In genomic region chr11:62195945-62196344, GRCh38 we compare ENCODE assay signal across 19 cellular contexts. TPM values are rescaled to one million over a fixed set of nuclear protein-coding genes. Genes with fewer than 3 reads are reported as not detected.
DNase-seq lines count a peak whose midpoint lies in the region; ATAC-seq and TF ChIP-seq lines count a peak whose summit lies in the region.
"Had no signal": no experiment of that assay in that cellular context is flagged by ENCODE, and none has a peak within 500 bp of the region (broad histone marks: within the 10 kb centered on the region; RNA-seq: fewer than 3 reads in every experiment).

No MANE protein-coding gene starts in this region.

- intact Hi-C loops in sigmoid colon (cut with DNase I) = no loop called here

- H3K23ac ChIP-seq in mesendoderm (ENCODE audit: low read length) = no peak overlapping the region

- H3K79me1 ChIP-seq in mesendoderm (ENCODE audit: low read length) = no peaks in the 10 kb centered on the region

- no peak overlapping the region for H3K4ac ChIP-seq in mesendoderm (ENCODE audit: low read depth, low read length)

- peaks cover 11% of the 10 kb centered on the region for H3K4me1 Mint-ChIP-seq in GM23338
- H3K4me1 Mint-ChIP-seq: CD14-positive monocyte had no signal

- no peak overlapping the region for H3K27ac Mint-ChIP-seq in GM23338

- H2AK5ac ChIP-seq in mesendoderm (ENCODE audit: low read length) = no peak overlapping the region

- no peak overlapping the region for H4K5ac ChIP-seq in mesendoderm (ENCODE audit: low read length)

- no peak overlapping the region for H2BK120ac ChIP-seq in mesendoderm (ENCODE audit: low read depth, low read length)

- peak; percentile 46 to 60 for TF ChIP-seq CTCF in GM23338 (conservative IDR thresholded peaks at IDR 0.05; ENCODE audit: low read depth in 2 of 2)
- peak; percentile 35; the same call in 1 of the 2 replicates for TF ChIP-seq CTCF in OCI-LY1 (IDR thresholded peaks at IDR 0.05; ENCODE audit: low read length)
- no peak for TF ChIP-seq CTCF in sigmoid colon (IDR thresholded peaks at IDR 0.05)

- no CpG with 5 or more reads among the region's 7 CpGs for WGBS in mesendoderm (ENCODE audit: extremely low coverage, insufficient coverage, low lambda C conversion rate)
- WGBS in sigmoid colon, 2 donors = 61 to 79% methylated on average over 7 of the region's 7 CpGs

- peaks cover 3% of the 10 kb centered on the region for H3K27me3 Mint-ChIP-seq in GM23338 (ENCODE audit: insufficient read depth, low read depth, poor library complexity)

- H3K36me3 Mint-ChIP-seq in GM23338 (ENCODE audit: low read depth) = no peaks in the 10 kb centered on the region
- H3K36me3 Mint-ChIP-seq: CD14-positive monocyte had no signal

- H3K27me3 ChIP-seq in GM23338 (ENCODE audit: insufficient read depth) (no peaks in the 10 kb centered on the region), OCI-LY1 (ENCODE audit: insufficient read depth, low read length) (0 out of 2 replicates have a peak, but pooled peaks cover 4% of the 10 kb centered on the region), mesendoderm (ENCODE audit: insufficient read depth, low read length, poor library complexity) (no peaks in the 10 kb centered on the region), sigmoid colon (peaks cover 3 to 10% (median 4%) of the 10 kb centered on the region in 3 donors)

- DNase-seq in NCI-H2107 (lab: John Stamatoyannopoulos, UW) (peak; percentile 8), NCI-H2107 treated with DMSO at 0.1 percent for 48 hours (lab: John Stamatoyannopoulos, UW; ENCODE audit: unreplicated experiment) (no peak), GM23338 (ENCODE audit: low spot score) (peak; percentile 40), mesendoderm (peak; percentile 41), amygdala (lab: John Stamatoyannopoulos, UW) (no peak), sigmoid colon (no peak), NOMO-1 treated with dmso at 0.1 percent for 144 hours (lab: John Stamatoyannopoulos, UW; ENCODE audit: unreplicated experiment) (no peak)
- DNase-seq: 8988T, Caco-2, DMS53, GF-D8, NCI-H146, NCI-H510A treated with DMSO at 0.1 percent for 48 hours, Right ventricle myocardium superior, SK-N-SH had no signal

- ATAC-seq in GM23338 = peak; percentile 84
- ATAC-seq: Panc1 had no signal

- TF ChIP-seq POLR2A in sigmoid colon (IDR thresholded peaks at IDR 0.05) = no peak

- no peak overlapping the region for H4K8ac ChIP-seq in mesendoderm (ENCODE audit: low read depth, low read length)

- H3K4me3 Mint-ChIP-seq in GM23338 = no peak overlapping the region; the same call in 2 of the 3 replicates
- H3K4me3 Mint-ChIP-seq: CD14-positive monocyte had no signal

- no peak for TF ChIP-seq EP300 in sigmoid colon (IDR thresholded peaks at IDR 0.05)

- H3K4me1 ChIP-seq in GM23338 (ENCODE audit: insufficient read depth) (peaks cover 8% of the 10 kb centered on the region), OCI-LY1 (ENCODE audit: insufficient read depth, low read length, severe bottlenecking) (no peaks in the 10 kb centered on the region), mesendoderm (ENCODE audit: control insufficient read depth, low read depth, low read length) (no peaks in the 10 kb centered on the region), sigmoid colon (no peaks in the 10 kb centered on the region)

- H3K79me2 ChIP-seq in GM23338 (replicated peaks; ENCODE audit: insufficient read depth) = no peaks in the 10 kb centered on the region
- H3K79me2 ChIP-seq in OCI-LY1 (ENCODE audit: insufficient read depth, low read length) = no peaks in the 10 kb centered on the region
- H3K79me2 ChIP-seq in mesendoderm (ENCODE audit: control insufficient read depth, insufficient read depth, low read length) = no peaks in the 10 kb centered on the region

- peak overlapping the region; percentile 90 for H2AFZ ChIP-seq in GM23338
- no peak overlapping the region for H2AFZ ChIP-seq in OCI-LY1 (ENCODE audit: low read length)

- H4K20me1 ChIP-seq in GM23338 (replicated peaks; ENCODE audit: insufficient read depth) (no peaks in the 10 kb centered on the region), OCI-LY1 (ENCODE audit: insufficient read depth, low read length) (no peaks in the 10 kb centered on the region)

- H3K4me2 ChIP-seq in GM23338 = no peak overlapping the region
- no peak overlapping the region for H3K4me2 ChIP-seq in OCI-LY1 (ENCODE audit: low read length)
- H3K4me2 ChIP-seq in mesendoderm (ENCODE audit: low read length) = no peak overlapping the region
- H3K4me2 ChIP-seq: SK-N-SH had no signal

- H3K36me3 ChIP-seq in GM23338 (ENCODE audit: insufficient read depth) (no peaks in the 10 kb centered on the region), OCI-LY1 (ENCODE audit: insufficient read depth, low read length) (no peaks in the 10 kb centered on the region), mesendoderm (ENCODE audit: control insufficient read depth, insufficient read depth, low read length) (no peaks in the 10 kb centered on the region), sigmoid colon (no peaks in the 10 kb centered on the region)

- H2BK15ac ChIP-seq in mesendoderm (replicated peaks; ENCODE audit: low read depth) = no peak overlapping the region

- H3F3A ChIP-seq in GM23338 (replicated peaks; ENCODE audit: low read depth) (no peaks in the 10 kb centered on the region), OCI-LY1 (ENCODE audit: insufficient read depth, low read length) (no peaks in the 10 kb centered on the region)

- no peaks in the 10 kb centered on the region for H3K9me3 ChIP-seq in OCI-LY1 (ENCODE audit: low read length)
- H3K9me3 ChIP-seq in sigmoid colon = no peaks in the 10 kb centered on the region
- H3K9me3 ChIP-seq: Caco-2, SK-N-SH had no signal

- H3K9me3 Mint-ChIP-seq in GM23338 = no peaks in the 10 kb centered on the region

- H2BK5ac ChIP-seq in mesendoderm (ENCODE audit: low read length) = no peak overlapping the region

- H3K27ac ChIP-seq in GM23338 (ENCODE audit: low read depth) (no peak overlapping the region), OCI-LY1 (ENCODE audit: low read depth, low read length, poor library complexity, severe bottlenecking) (no peak overlapping the region), mesendoderm (ENCODE audit: low read depth, low read length) (no peak overlapping the region), sigmoid colon (no peak overlapping the region)

- H3K9me2 ChIP-seq in GM23338 (ENCODE audit: insufficient read depth) (0 out of 2 replicates have a peak, but pooled peaks cover 6% of the 10 kb centered on the region), OCI-LY1 (ENCODE audit: low read depth, low read length) (no peaks in the 10 kb centered on the region)
- H3K9me2 ChIP-seq: SK-N-SH had no signal

- H3K4me3 ChIP-seq in GM23338 (no peak overlapping the region), OCI-LY1 (ENCODE audit: low read depth, low read length, poor library complexity, severe bottlenecking) (no peak overlapping the region), mesendoderm (ENCODE audit: low read length) (no peak overlapping the region), sigmoid colon (no peak overlapping the region)

- H3K9ac ChIP-seq in OCI-LY1 (ENCODE audit: low read length) = no peak overlapping the region
- no peak overlapping the region for H3K9ac ChIP-seq in mesendoderm (ENCODE audit: low read length)
- H3K9ac ChIP-seq: SK-N-SH had no signal

- H3K56ac ChIP-seq in mesendoderm (ENCODE audit: low read length) = no peak overlapping the region

- no peak overlapping the region for H3K18ac ChIP-seq in mesendoderm (ENCODE audit: low read length)

TF ChIP-seq in GM23338, 12 proteins besides CTCF, POLR2A, EP300 and RAD21:
- TF ChIP-seq STAT1 (IDR thresholded peaks at IDR 0.05; ENCODE audit: unreplicated experiment) (no peak), CREB1 (CRISPR knock-in tag; IDR thresholded peaks at IDR 0.05; ENCODE audit: low read depth) (peak; percentile 30; the same call in 1 of the 2 replicates)

RNA-seq across cellular contexts. Expression of gene SCGB1D1, which starts 5.9 kb away (rescaled TPM):
- not detected in 2 replicates for total RNA-seq in GM23338 (2014; rRNA removed; shearing (Covaris generic))
- polyA plus RNA-seq in GM23338 (2016; fragmentation: Nextera tagmentation; extraction: Ambion mirVana) = not detected in 2 replicates
- polyA plus RNA-seq in mesendoderm (2013, experiment 1 of 2) = not detected
- not detected for polyA plus RNA-seq in mesendoderm (2013, experiment 2 of 2)
- not detected for total RNA-seq in sigmoid colon
- polyA plus RNA-seq in sigmoid colon = not detected
- total RNA-seq: Caco-2; Right ventricle myocardium superior; T-helper 1 cell treated with Interleukin-12 subunit alpha and Interleukin-12 subunit beta and Interleukin-4 antibody, amounts not matched to agents 30 ng/mL and 1 ng/mL, for 36 hours had no signal
- polyA plus RNA-seq: CD14-positive monocyte, SK-N-SH had no signal

RNA-seq across cellular contexts. Expression of gene SCGB2A1, which starts 12.5 kb away (rescaled TPM):
- total RNA-seq in GM23338 (2014; rRNA removed; shearing (Covaris generic)) = not detected in 2 replicates
- polyA plus RNA-seq in GM23338 (2016; fragmentation: Nextera tagmentation; extraction: Ambion mirVana) = not detected in 2 replicates
- polyA plus RNA-seq in mesendoderm (2013, experiment 1 of 2) = not detected
- not detected for polyA plus RNA-seq in mesendoderm (2013, experiment 2 of 2)
- not detected for total RNA-seq in sigmoid colon
- 10 to 100 TPM in 1 of 3 donors, 1 to 10 TPM in 2; 3.6 to 35.4 (median 9.9) TPM for polyA plus RNA-seq in sigmoid colon
- total RNA-seq: Caco-2; Right ventricle myocardium superior; T-helper 1 cell treated with Interleukin-12 subunit alpha and Interleukin-12 subunit beta and Interleukin-4 antibody, amounts not matched to agents 30 ng/mL and 1 ng/mL, for 36 hours had no signal
- polyA plus RNA-seq: CD14-positive monocyte, SK-N-SH had no signal

RNA-seq across cellular contexts. Expression of gene SCGB1D2, which starts 46.1 kb away (rescaled TPM):
- total RNA-seq in GM23338 (2014; rRNA removed; shearing (Covaris generic)) = not detected in 2 replicates
- polyA plus RNA-seq in GM23338 (2016; fragmentation: Nextera tagmentation; extraction: Ambion mirVana) (not detected in 2 replicates), sigmoid colon (not detected)
- not detected for polyA plus RNA-seq in mesendoderm (2013, experiment 1 of 2)
- polyA plus RNA-seq in mesendoderm (2013, experiment 2 of 2) = not detected
- not detected for total RNA-seq in sigmoid colon
- total RNA-seq: Caco-2; T-helper 1 cell treated with Interleukin-12 subunit alpha and Interleukin-12 subunit beta and Interleukin-4 antibody, amounts not matched to agents 30 ng/mL and 1 ng/mL, for 36 hours had no signal
- polyA plus RNA-seq: CD14-positive monocyte, SK-N-SH had no signal

Comparison
In these comparisons a context has a peak if more than half of its experiments do, and no peak if none do; other contexts are left out.
1. DNase-seq: peak in NCI-H2107 (single experiment), GM23338 (single experiment) and mesendoderm (single experiment); none in NCI-H2107 treated with DMSO at 0.1 percent for 48 hours (single experiment), amygdala (0 of 56), sigmoid colon (single experiment) and NOMO-1 treated with dmso at 0.1 percent for 144 hours (single experiment).
2. CTCF ChIP-seq: peak in GM23338 (2 of 2) and OCI-LY1 (single experiment); none in sigmoid colon (0 of 4).